In genomic region chr11:45259607-45260006, GRCh38 we compare ENCODE assay signal across 19 cellular contexts. TPM values are rescaled to one million over a fixed set of nuclear protein-coding genes. Genes with fewer than 3 reads are reported as not detected.
A peak's percentile ranks its signal among the peaks of the same experiment; 100 is the strongest.
DNase-seq lines count a peak whose midpoint lies in the region; ATAC-seq and TF ChIP-seq lines count a peak whose summit lies in the region.
"Had no signal": no experiment of that assay in that cellular context is flagged by ENCODE, and none has a peak within 500 bp of the region (broad histone marks: within the 10 kb centered on the region; RNA-seq: fewer than 3 reads in every experiment).

No MANE protein-coding gene starts in this region.

- POLR2A ChIA-PET in CD4-positive, alpha-beta T cell (lab: Charles Lee): no interaction called here

- H2BK15ac ChIP-seq in mesendoderm (replicated peaks; ENCODE audit: low read depth): no peak overlapping the region

- no peaks in the 10 kb centered on the region for H3K4me1 ChIP-seq in mesendoderm (ENCODE audit: control insufficient read depth, low read depth, low read length)

- H3K27me3 ChIP-seq in mesendoderm (ENCODE audit: insufficient read depth, low read length, poor library complexity): no peaks in the 10 kb centered on the region
- peaks cover 16% of the 10 kb centered on the region for H3K27me3 ChIP-seq in CD4-positive, alpha-beta T cell (ENCODE audit: control insufficient read depth, insufficient read depth, low read length)

- no peak overlapping the region for H3K18ac ChIP-seq in mesendoderm (ENCODE audit: low read length)

- no peak overlapping the region for H4K8ac ChIP-seq in mesendoderm (ENCODE audit: low read depth, low read length)

- H3K9ac ChIP-seq in mesendoderm (ENCODE audit: low read length): no peak overlapping the region
- H3K9ac ChIP-seq: KMS-11 had no signal

- H3K79me1 ChIP-seq in mesendoderm (ENCODE audit: low read length): no peaks in the 10 kb centered on the region

- no peak overlapping the region for H3K56ac ChIP-seq in mesendoderm (ENCODE audit: low read length)

- no TSS peak for BruUV-seq in Calu3 (replicated peaks; lab: Mats Ljungman, UMichigan)

- WGBS in mesendoderm (ENCODE audit: extremely low coverage, insufficient coverage, low lambda C conversion rate): no CpG with 5 or more reads among the region's 3 CpGs

- H3K79me2 ChIP-seq in mesendoderm (ENCODE audit: control insufficient read depth, insufficient read depth, low read length): no peaks in the 10 kb centered on the region

- H3K4ac ChIP-seq in mesendoderm (ENCODE audit: low read depth, low read length): no peak overlapping the region

- no peak overlapping the region for H3K4me3 ChIP-seq in mesendoderm (ENCODE audit: low read length)

- H3K36me3 Mint-ChIP-seq in Calu3 (ENCODE audit: insufficient read depth, unreplicated experiment): peaks cover 5% of the 10 kb centered on the region
- H3K36me3 Mint-ChIP-seq in CD4-positive, alpha-beta T cell (ENCODE audit: low read depth): no peaks in the 10 kb centered on the region

- no peak overlapping the region for H4K5ac ChIP-seq in mesendoderm (ENCODE audit: low read length)

- H3K23ac ChIP-seq in mesendoderm (ENCODE audit: low read length): no peak overlapping the region

- DNase-seq in Calu3 (peak; percentile 85), M059J (ENCODE audit: low read depth) (peak; percentile 98), cerebellar cortex (ENCODE audit: low spot score) (peak; percentile 70), mesendoderm (peak; percentile 30), NCI-H69 (lab: John Stamatoyannopoulos, UW) (no peak)
- no peak for DNase-seq in CD4-positive, alpha-beta T cell
- DNase-seq: activated CD8-positive, alpha-beta T cell treated with anti-CD3 and anti-CD28 coated beads for 36 hours; activated gamma-delta T cell; central memory CD4-positive, alpha-beta T cell; NCI-H2107; OCI-M1; retina; stimulated activated CD4-positive, alpha-beta T cell treated with anti-CD3 and anti-CD28 coated beads, Interleukin-4, amount 100 ng/mL, for 24 hours; T1000 had no signal

- ATAC-seq in HG02798 (IDR thresholded peaks at IDR 0.05; ENCODE audit: poor library complexity, unreplicated experiment) (no peak), HG03280 (IDR thresholded peaks at IDR 0.05; ENCODE audit: unreplicated experiment) (no peak)
- ATAC-seq in CD4-positive, alpha-beta T cell (ENCODE audit: poor library complexity): no peak
- ATAC-seq: activated CD8-positive, alpha-beta T cell treated with anti-CD3 and anti-CD28 coated beads for 36 hours had no signal

- H3K9me3 ChIP-seq in CD4-positive, alpha-beta T cell (ENCODE audit: control insufficient read depth, low read length): no peaks in the 10 kb centered on the region

- no peak overlapping the region for H3K4me2 ChIP-seq in mesendoderm (ENCODE audit: low read length)
- H3K4me2 ChIP-seq: KMS-11 had no signal

- CTCF ChIA-PET in Calu3 (lab: Charles Lee): interaction anchor here (0.6 to 1.2 kb wide), 7 partner anchors 9 to 512 kb away, joined by 3 to 5 read pairs (median 3); no protein-coding TSS in a partner anchor
- CTCF ChIA-PET in CD4-positive, alpha-beta T cell (lab: Charles Lee): no interaction called here

- H3K36me3 ChIP-seq in mesendoderm (ENCODE audit: control insufficient read depth, insufficient read depth, low read length): no peaks in the 10 kb centered on the region

- H3K9me3 Mint-ChIP-seq in Calu3 (ENCODE audit: low read depth, unreplicated experiment): no peaks in the 10 kb centered on the region
- H3K9me3 Mint-ChIP-seq in CD4-positive, alpha-beta T cell: no peaks in the 10 kb centered on the region
- H3K9me3 Mint-ChIP-seq: activated CD8-positive, alpha-beta T cell treated with anti-CD3 and anti-CD28 coated beads for 36 hours; stimulated activated naive CD8-positive, alpha-beta T cell treated with anti-CD3 and anti-CD28 coated beads, Interleukin-15, Interleukin-2, amounts not matched to agents 100 ng/mL and 50 ng/mL, for 24 hours had no signal

- no peak overlapping the region for H2BK120ac ChIP-seq in mesendoderm (ENCODE audit: low read depth, low read length)

- H3K27me3 Mint-ChIP-seq in Calu3 (ENCODE audit: unreplicated experiment): no peaks in the 10 kb centered on the region
- peaks cover 72% of the 10 kb centered on the region for H3K27me3 Mint-ChIP-seq in CD4-positive, alpha-beta T cell

- no peak overlapping the region for H3K4me3 Mint-ChIP-seq in Calu3 (ENCODE audit: low read depth, unreplicated experiment)
- no peak overlapping the region for H3K4me3 Mint-ChIP-seq in CD4-positive, alpha-beta T cell
- H3K4me3 Mint-ChIP-seq: activated CD8-positive, alpha-beta T cell treated with anti-CD3 and anti-CD28 coated beads for 36 hours; stimulated activated naive CD8-positive, alpha-beta T cell treated with anti-CD3 and anti-CD28 coated beads, Interleukin-15, Interleukin-2, amounts not matched to agents 100 ng/mL and 50 ng/mL, for 24 hours had no signal

- H3K27ac Mint-ChIP-seq in Calu3 (ENCODE audit: unreplicated experiment): peak overlapping the region; percentile 50
- H3K27ac Mint-ChIP-seq in CD4-positive, alpha-beta T cell: no peak overlapping the region
- H3K27ac Mint-ChIP-seq: activated CD8-positive, alpha-beta T cell treated with anti-CD3 and anti-CD28 coated beads for 36 hours; stimulated activated naive CD8-positive, alpha-beta T cell treated with anti-CD3 and anti-CD28 coated beads, Interleukin-15, Interleukin-2, amounts not matched to agents 100 ng/mL and 50 ng/mL, for 24 hours had no signal

- H3K27ac ChIP-seq in mesendoderm (ENCODE audit: low read depth, low read length): no peak overlapping the region
- no peak overlapping the region for H3K27ac ChIP-seq in CD4-positive, alpha-beta T cell (ENCODE audit: low read depth, low read length)
- H3K27ac ChIP-seq: KMS-11 had no signal

- no peak overlapping the region for H2AK5ac ChIP-seq in mesendoderm (ENCODE audit: low read length)

- peaks cover 59% of the 10 kb centered on the region for H3K4me1 Mint-ChIP-seq in Calu3 (ENCODE audit: low read depth, unreplicated experiment)
- no peaks in the 10 kb centered on the region for H3K4me1 Mint-ChIP-seq in CD4-positive, alpha-beta T cell (ENCODE audit: low read depth)

- intact Hi-C loops in Calu3 (cut with micrococcal nuclease; ENCODE audit: unreplicated experiment): no loop called here
- intact Hi-C loops in CD4-positive, alpha-beta T cell (cut with DNase I, micrococcal nuclease): no loop called here

- no peak overlapping the region for H2BK5ac ChIP-seq in mesendoderm (ENCODE audit: low read length)

- TF ChIP-seq CTCF in Calu3 (IDR thresholded peaks at IDR 0.05; ENCODE audit: unreplicated experiment): no peak
- no peak for TF ChIP-seq CTCF in CD4-positive, alpha-beta T cell (IDR thresholded peaks at IDR 0.05)

RNA-seq across cellular contexts. Expression of gene SYT13, which starts 26.5 kb away (rescaled TPM):
- total RNA-seq in Calu3 (2022): 31.1 and 36.8 TPM in 2 replicates
- total RNA-seq in M059J (2014; rRNA removed; shearing (Covaris generic)): 6.2 and 7.2 TPM in 2 replicates
- polyA plus RNA-seq in mesendoderm (2013, experiment 1 of 2): 1.9 TPM
- 2.1 TPM for polyA plus RNA-seq in mesendoderm (2013, experiment 2 of 2)
- not detected for total RNA-seq in CD4-positive, alpha-beta T cell
- total RNA-seq: activated CD8-positive, alpha-beta T cell treated with anti-CD3 and anti-CD28 coated beads for 36 hours had no signal
- polyA plus RNA-seq: BJ had no signal

Comparison
In these comparisons a context has a peak if more than half of its experiments do, and no peak if none do; other contexts are left out.
1. DNase-seq: peak in Calu3 (single experiment), M059J (single experiment), cerebellar cortex (single experiment) and mesendoderm (single experiment); none in NCI-H69 (single experiment) and CD4-positive, alpha-beta T cell (0 of 10).